ENCODE assay signal across 15 cellular contexts in genomic region chr3:14537590-14538450, GRCh38. TPM values are rescaled to one million over a fixed set of nuclear protein-coding genes. Genes with fewer than 3 reads are reported as not detected.
DNase-seq lines count a peak whose midpoint lies in the region; ATAC-seq and TF ChIP-seq lines count a peak whose summit lies in the region.
"Had no signal": no experiment of that assay in that cellular context is flagged by ENCODE, and none has a peak within 500 bp of the region (broad histone marks: within the 10 kb centered on the region; RNA-seq: fewer than 3 reads in every experiment).

No MANE protein-coding gene starts in this region.

- peaks cover 4% of the 10 kb centered on the region for H3K9me3 Mint-ChIP-seq in glutamatergic neuron (ENCODE audit: unreplicated experiment)
- H3K9me3 Mint-ChIP-seq: central memory CD8-positive, alpha-beta T cell had no signal

- H3K36me3 ChIP-seq in OCI-LY7 (ENCODE audit: insufficient read depth, low read length) (no peaks in the 10 kb centered on the region), skeletal muscle tissue (ENCODE audit: control insufficient read depth in 3 of 3, insufficient read depth in 3 of 3, low read length in 3 of 3) (peaks cover 0 to 11% (median 5%) of the 10 kb centered on the region in 3 donors)
- H3K36me3 ChIP-seq: left lung, ovary had no signal

- no peaks in the 10 kb centered on the region for H3K79me2 ChIP-seq in OCI-LY7 (ENCODE audit: insufficient read depth, low read depth, low read length)

- no peak overlapping the region for H3K4me3 Mint-ChIP-seq in glutamatergic neuron (ENCODE audit: unreplicated experiment)
- H3K4me3 Mint-ChIP-seq: central memory CD8-positive, alpha-beta T cell had no signal

- CTCF ChIA-PET in OCI-LY7 (lab: Charles Lee; ENCODE audit: unreplicated experiment): interaction anchor here (0.7 kb wide), 2 partner anchors 12 to 33 kb away, joined by 3 to 4 read pairs; no protein-coding TSS in a partner anchor

- no peaks in the 10 kb centered on the region for H3K27me3 ChIP-seq in skeletal muscle tissue (ENCODE audit: control insufficient read depth in 3 of 3, insufficient read depth in 3 of 3, low read length in 3 of 3)
- H3K27me3 ChIP-seq: ovary had no signal

- no TSS peak for BruUV-seq in OCI-LY7 (replicated peaks; lab: Mats Ljungman, UMichigan)

- intact Hi-C loops in OCI-LY7 (cut with micrococcal nuclease; ENCODE audit: unreplicated experiment): no loop called here

- no peaks in the 10 kb centered on the region for H3K9me2 ChIP-seq in OCI-LY7 (ENCODE audit: insufficient read depth, low read length)

- H3K9me3 ChIP-seq in OCI-LY7 (ENCODE audit: low read length): no peaks in the 10 kb centered on the region
- H3K9me3 ChIP-seq in skeletal muscle tissue (ENCODE audit: control insufficient read depth in 3 of 3, low read length in 3 of 3): no peaks in the 10 kb centered on the region
- H3K9me3 ChIP-seq: left lung, ovary had no signal

- no peak overlapping the region for H2AFZ ChIP-seq in OCI-LY7 (ENCODE audit: low read length)

- no peaks in the 10 kb centered on the region for H3K4me1 ChIP-seq in OCI-LY7 (ENCODE audit: insufficient read depth, low read length, poor library complexity, severe bottlenecking)
- H3K4me1 ChIP-seq in skeletal muscle tissue (ENCODE audit: control insufficient read depth in 3 of 3, insufficient read depth in 3 of 3, low read length in 3 of 3): peaks cover 92 to 98% (median 94%) of the 10 kb centered on the region in 3 donors
- H3K4me1 ChIP-seq: left lung had no signal

- DNase-seq in activated CD4-positive, alpha-beta T cell treated with anti-CD3 and anti-CD28 coated beads for 48 hours: peak; percentile 39
- no peak for DNase-seq in activated CD4-positive, alpha-beta T cell treated with anti-CD3 and anti-CD28 coated beads for 1 hour
- DNase-seq in OCI-LY7 (ENCODE audit: low spot score): peak; percentile 7
- peak; percentile 52 for DNase-seq in glutamatergic neuron
- DNase-seq in HK-2 (ENCODE audit: unreplicated experiment): no peak
- no peak for DNase-seq in NCI-H1092 treated with DMSO at 0.1 percent for 48 hours (lab: John Stamatoyannopoulos, UW)
- DNase-seq: activated effector memory CD4-positive, alpha-beta T cell treated with anti-CD3 and anti-CD28 coated beads, Interleukin-2, amount 50 U/mL, for 16 hours; NCI-H2107; ovary; RPMI8226 had no signal

- H3K4me2 ChIP-seq in OCI-LY7 (ENCODE audit: low read length): no peak overlapping the region

- H3K9ac ChIP-seq in skeletal muscle tissue (ENCODE audit: low read depth in 1 of 3, low read length in 3 of 3): peak overlapping the region; percentile 75 to 98 (median 85)

- ATAC-seq in HG03432 (IDR thresholded peaks at IDR 0.05; ENCODE audit: unreplicated experiment): no peak
- ATAC-seq: left lung had no signal

- H3K27ac ChIP-seq in OCI-LY7 (ENCODE audit: low read depth, low read length, poor library complexity, severe bottlenecking): no peak overlapping the region
- peak overlapping the region; percentile 92 for H3K27ac ChIP-seq in skeletal muscle tissue (ENCODE audit: low read depth, low read length)
- H3K27ac ChIP-seq: left lung, ovary, VCaP had no signal

- no peak for TF ChIP-seq CTCF in OCI-LY7 (conservative IDR thresholded peaks at IDR 0.05; ENCODE audit: low read length)
- TF ChIP-seq CTCF in glutamatergic neuron (IDR thresholded peaks at IDR 0.05; ENCODE audit: partially characterized antibody, unreplicated experiment): no peak

- no peaks in the 10 kb centered on the region for H3K36me3 Mint-ChIP-seq in glutamatergic neuron (ENCODE audit: unreplicated experiment)

- POLR2A ChIA-PET in OCI-LY7 (lab: Charles Lee): no interaction called here

- no peak overlapping the region for H3K4me3 ChIP-seq in OCI-LY7 (ENCODE audit: low read depth, low read length, poor library complexity, severe bottlenecking)
- peak overlapping the region; percentile 63 to 93 (median 83) for H3K4me3 ChIP-seq in skeletal muscle tissue (ENCODE audit: low read length in 3 of 3)
- H3K4me3 ChIP-seq: left lung, ovary had no signal

- H3K4me1 Mint-ChIP-seq in glutamatergic neuron (ENCODE audit: low read depth, unreplicated experiment): peaks cover 4% of the 10 kb centered on the region
- H3K4me1 Mint-ChIP-seq: central memory CD8-positive, alpha-beta T cell had no signal

- no peaks in the 10 kb centered on the region for H4K20me1 ChIP-seq in OCI-LY7 (ENCODE audit: insufficient read depth, low read length)

- H3K27me3 Mint-ChIP-seq in glutamatergic neuron (ENCODE audit: unreplicated experiment): peaks cover 6% of the 10 kb centered on the region

- H3K27ac Mint-ChIP-seq in glutamatergic neuron (ENCODE audit: unreplicated experiment): no peak overlapping the region

RNA-seq across cellular contexts. Expression of gene GRIP2, which starts 2.3 kb away (rescaled TPM):
- total RNA-seq in OCI-LY7 (2014; rRNA removed; shearing (Covaris generic)): not detected in 2 replicates
- total RNA-seq in OCI-LY7 (2022): not detected in 2 replicates
- 0.34 TPM for total RNA-seq in glutamatergic neuron (ENCODE audit: unreplicated experiment)
- 8.9 TPM for total RNA-seq in skeletal muscle tissue

Comparison
In these comparisons a context has a peak if more than half of its experiments do, and no peak if none do; other contexts are left out.
1. DNase-seq: peak in activated CD4-positive, alpha-beta T cell treated with anti-CD3 and anti-CD28 coated beads for 48 hours (single experiment), OCI-LY7 (single experiment) and glutamatergic neuron (single experiment); none in activated CD4-positive, alpha-beta T cell treated with anti-CD3 and anti-CD28 coated beads for 1 hour (single experiment), HK-2 (single experiment) and NCI-H1092 treated with DMSO at 0.1 percent for 48 hours (single experiment).